31 cellular contexts compared by ENCODE assay signal in the genomic region with DNA sequence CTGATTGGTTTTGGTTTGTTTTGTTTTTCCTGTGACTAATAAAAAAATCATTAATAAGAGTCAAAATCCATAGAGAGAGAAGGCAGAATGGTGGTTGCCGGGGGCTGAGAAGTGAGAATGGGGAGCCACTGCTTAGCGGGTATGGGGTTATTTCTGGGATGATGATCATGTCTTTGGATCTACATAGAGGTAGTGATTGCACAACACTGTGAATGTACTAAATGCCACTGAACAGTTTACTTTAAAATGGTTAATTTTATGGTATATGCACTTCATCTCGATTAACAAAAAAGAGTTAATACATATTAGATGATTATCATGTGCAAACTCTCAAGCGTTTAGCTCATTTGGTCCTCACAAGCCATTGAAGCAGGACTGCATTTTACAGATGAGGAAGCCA.
"Had no signal": no experiment of that assay in that cellular context is flagged by ENCODE, and none has a peak within 500 bp of the region (broad histone marks: within the 10 kb centered on the region; RNA-seq: fewer than 3 reads in every experiment).

No MANE protein-coding gene starts in this region.

- DNase-seq: activated CD4-positive, alpha-beta memory T cell treated with anti-CD3 and anti-CD28 coated beads, Interleukin-2, amount 10 ng/mL, durations not matched to agents 7 days and 5 days; activated CD4-positive, alpha-beta T cell treated with anti-CD3 and anti-CD28 coated beads for 36 hours; activated CD4-positive, alpha-beta T cell treated with anti-CD3 and anti-CD28 coated beads, Interleukin-2, amount 10 ng/mL, durations not matched to agents 7 days and 5 days; activated CD4-positive, alpha-beta T cell treated with anti-CD3 and anti-CD28 coated beads, Interleukin-2, amount 50 U/mL, for 4 hours; activated CD4-positive, CD25-positive, alpha-beta regulatory T cell; activated CD4-positive, CD25-positive, alpha-beta regulatory T cell treated with anti-CD3 and anti-CD28 coated beads, Interleukin-2, amount 50 U/mL, for 72 hours; activated CD8-positive, alpha-beta memory T cell treated with anti-CD3 and anti-CD28 coated beads, Interleukin-2, amount 50 U/mL, for 48 hours; activated effector memory CD4-positive, alpha-beta T cell treated with anti-CD3 and anti-CD28 coated beads, Interleukin-2, amount 50 U/mL, for 16 hours; activated naive CD4-positive, alpha-beta T cell treated with anti-CD3 and anti-CD28 coated beads for 36 hours; activated naive CD8-positive, alpha-beta T cell treated with anti-CD3 and anti-CD28 coated beads for 36 hours; activated naive CD8-positive, alpha-beta T cell treated with anti-CD3 and anti-CD28 coated beads, Interleukin-2, amount 50 U/mL, for 24 hours; activated T-cell treated with anti-CD3 and anti-CD28 coated beads for 4 hours; activated T-cell treated with anti-CD3 and anti-CD28 coated beads, Interleukin-2, amount 50 U/mL, for 24 hours; adrenal gland; amygdala; aorta; body of pancreas; caudate nucleus; cerebellar nuclear complex; colonic mucosa; effector CD8-positive, alpha-beta T cell; foreskin keratinocyte; gastrocnemius medialis; glutamatergic neuron; heart left ventricle; T-helper 2 cell had no signal

- H3K9me3 Mint-ChIP-seq: activated CD4-positive, alpha-beta memory T cell treated with anti-CD3 and anti-CD28 coated beads, Interleukin-2, amount 10 ng/mL, durations not matched to agents 7 days and 5 days; activated CD4-positive, alpha-beta T cell treated with anti-CD3 and anti-CD28 coated beads, Interleukin-2, amount 10 ng/mL, durations not matched to agents 7 days and 5 days; activated naive CD4-positive, alpha-beta T cell treated with anti-CD3 and anti-CD28 coated beads for 36 hours; activated naive CD4-positive, alpha-beta T cell treated with anti-CD3 and anti-CD28 coated beads, Interleukin-2, amount 50 U/mL, for 24 hours; activated naive CD8-positive, alpha-beta T cell treated with anti-CD3 and anti-CD28 coated beads for 36 hours; activated naive CD8-positive, alpha-beta T cell treated with anti-CD3 and anti-CD28 coated beads, Interleukin-2, amount 50 U/mL, for 24 hours; activated T-cell treated with anti-CD3 and anti-CD28 coated beads, Interleukin-2, amount 50 U/mL, for 24 hours; activated T-helper 1 cell treated with anti-CD3 and anti-CD28 coated beads, Interleukin-12 subunit alpha, Interleukin-12 subunit beta, Interleukin-2, Interleukin-4 antibody, amounts not matched to agents 30 ng/mL and 10 ng/mL and 1 ng/mL, durations not matched to agents 14 hours and 24 hours and 36 hours; activated T-helper 2 cell treated with anti-CD3 and anti-CD28 coated beads, Interferon-gamma antibody, Interleukin-2, Interleukin-4, amounts not matched to agents 10 μg/mL and 5 μg/mL and 100 μg/mL, durations not matched to agents 14 hours and 24 hours and 36 hours; endodermal cell had no signal

- H3K4me3 Mint-ChIP-seq: activated CD4-positive, alpha-beta memory T cell treated with anti-CD3 and anti-CD28 coated beads, Interleukin-2, amount 10 ng/mL, durations not matched to agents 7 days and 5 days; activated CD4-positive, alpha-beta T cell treated with anti-CD3 and anti-CD28 coated beads for 36 hours; activated CD4-positive, alpha-beta T cell treated with anti-CD3 and anti-CD28 coated beads, Interleukin-2, amount 10 ng/mL, durations not matched to agents 7 days and 5 days; activated naive CD4-positive, alpha-beta T cell treated with anti-CD3 and anti-CD28 coated beads for 36 hours; activated naive CD4-positive, alpha-beta T cell treated with anti-CD3 and anti-CD28 coated beads, Interleukin-2, amount 50 U/mL, for 24 hours; activated naive CD8-positive, alpha-beta T cell treated with anti-CD3 and anti-CD28 coated beads for 36 hours; activated naive CD8-positive, alpha-beta T cell treated with anti-CD3 and anti-CD28 coated beads, Interleukin-2, amount 50 U/mL, for 24 hours; activated T-cell treated with anti-CD3 and anti-CD28 coated beads, Interleukin-2, amount 50 U/mL, for 24 hours; activated T-helper 1 cell treated with anti-CD3 and anti-CD28 coated beads, Interleukin-12 subunit alpha, Interleukin-12 subunit beta, Interleukin-2, Interleukin-4 antibody, amounts not matched to agents 30 ng/mL and 10 ng/mL and 1 ng/mL, durations not matched to agents 14 hours and 24 hours and 36 hours; endodermal cell had no signal

- H3K4me3 ChIP-seq: adrenal gland, body of pancreas, colonic mucosa, gastrocnemius medialis, heart left ventricle had no signal

- ATAC-seq: activated CD4-positive, alpha-beta T cell treated with anti-CD3 and anti-CD28 coated beads for 36 hours; activated naive CD8-positive, alpha-beta T cell treated with anti-CD3 and anti-CD28 coated beads, Interleukin-2, amount 50 U/mL, for 24 hours; body of pancreas; esophagus mucosa; foreskin keratinocyte; gastrocnemius medialis; heart left ventricle had no signal

- H3K27ac Mint-ChIP-seq: activated CD4-positive, alpha-beta memory T cell treated with anti-CD3 and anti-CD28 coated beads, Interleukin-2, amount 10 ng/mL, durations not matched to agents 7 days and 5 days; activated CD4-positive, alpha-beta T cell treated with anti-CD3 and anti-CD28 coated beads for 36 hours; activated CD4-positive, alpha-beta T cell treated with anti-CD3 and anti-CD28 coated beads, Interleukin-2, amount 10 ng/mL, durations not matched to agents 7 days and 5 days; activated naive CD4-positive, alpha-beta T cell treated with anti-CD3 and anti-CD28 coated beads for 36 hours; activated naive CD4-positive, alpha-beta T cell treated with anti-CD3 and anti-CD28 coated beads, Interleukin-2, amount 50 U/mL, for 24 hours; activated naive CD8-positive, alpha-beta T cell treated with anti-CD3 and anti-CD28 coated beads for 36 hours; activated naive CD8-positive, alpha-beta T cell treated with anti-CD3 and anti-CD28 coated beads, Interleukin-2, amount 50 U/mL, for 24 hours; activated T-cell treated with anti-CD3 and anti-CD28 coated beads, Interleukin-2, amount 50 U/mL, for 24 hours; activated T-helper 1 cell treated with anti-CD3 and anti-CD28 coated beads, Interleukin-12 subunit alpha, Interleukin-12 subunit beta, Interleukin-2, Interleukin-4 antibody, amounts not matched to agents 30 ng/mL and 10 ng/mL and 1 ng/mL, durations not matched to agents 14 hours and 24 hours and 36 hours; activated T-helper 2 cell treated with anti-CD3 and anti-CD28 coated beads, Interferon-gamma antibody, Interleukin-2, Interleukin-4, amounts not matched to agents 10 μg/mL and 5 μg/mL and 100 μg/mL, durations not matched to agents 14 hours and 24 hours and 36 hours; endodermal cell had no signal

- H3K27me3 Mint-ChIP-seq: activated CD4-positive, alpha-beta memory T cell treated with anti-CD3 and anti-CD28 coated beads, Interleukin-2, amount 10 ng/mL, durations not matched to agents 7 days and 5 days; activated CD4-positive, alpha-beta T cell treated with anti-CD3 and anti-CD28 coated beads for 36 hours; activated CD4-positive, alpha-beta T cell treated with anti-CD3 and anti-CD28 coated beads, Interleukin-2, amount 10 ng/mL, durations not matched to agents 7 days and 5 days; activated naive CD4-positive, alpha-beta T cell treated with anti-CD3 and anti-CD28 coated beads, Interleukin-2, amount 50 U/mL, for 24 hours; activated naive CD8-positive, alpha-beta T cell treated with anti-CD3 and anti-CD28 coated beads for 36 hours; activated naive CD8-positive, alpha-beta T cell treated with anti-CD3 and anti-CD28 coated beads, Interleukin-2, amount 50 U/mL, for 24 hours; activated T-cell treated with anti-CD3 and anti-CD28 coated beads, Interleukin-2, amount 50 U/mL, for 24 hours had no signal
